ENCODE assay signal across 1 cellular context in the genomic region with DNA sequence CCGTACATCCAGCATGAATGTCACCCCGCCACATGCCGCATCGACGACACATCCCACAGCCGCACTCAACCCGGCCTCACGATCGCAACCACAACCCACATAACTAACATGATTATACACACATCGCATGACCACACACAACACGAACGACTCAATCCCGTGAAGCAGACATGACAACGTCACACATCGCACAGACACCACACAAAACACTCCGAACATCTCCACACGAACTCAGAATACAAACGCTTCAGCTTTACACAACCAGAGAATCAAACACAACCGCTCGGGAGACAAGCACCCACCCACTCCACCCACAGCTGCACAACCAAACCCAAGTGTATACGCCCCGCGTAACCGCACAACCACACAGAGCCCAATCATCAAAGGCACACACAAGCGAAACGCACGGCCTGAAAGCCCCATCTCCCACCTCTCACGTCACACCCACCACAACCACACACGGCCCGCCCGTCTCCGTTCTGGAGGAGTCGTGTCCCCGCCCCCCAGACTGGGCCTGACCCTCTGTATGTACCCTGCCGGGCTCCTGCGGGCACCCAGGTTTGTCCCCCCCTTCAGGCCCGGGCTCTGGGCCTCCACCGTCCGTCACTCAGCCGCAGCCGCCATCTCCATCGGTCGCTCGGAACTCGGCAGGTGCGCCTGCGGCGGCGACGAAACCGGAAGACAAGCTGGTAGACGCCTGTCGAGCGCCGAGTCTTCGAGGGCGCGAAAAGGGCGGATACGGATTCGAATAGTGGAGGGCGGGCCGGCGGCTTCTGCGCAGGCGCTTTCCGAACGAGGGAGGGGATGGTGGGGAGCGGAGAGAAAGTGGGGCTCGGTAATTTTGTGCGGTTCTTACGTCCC.
TF ChIP-seq lines count a peak whose summit lies in the region.

A gene (minus strand): TSS at position 646 of the 861 bp plus-strand sequence. CDS start 3,028 bp downstream, outside the sequence.

TF ChIP-seq in HepG2, 621 proteins besides CTCF, POLR2A, EP300 and RAD21 (continued from another document and continues in another):
- TF ChIP-seq, protein P1, sequence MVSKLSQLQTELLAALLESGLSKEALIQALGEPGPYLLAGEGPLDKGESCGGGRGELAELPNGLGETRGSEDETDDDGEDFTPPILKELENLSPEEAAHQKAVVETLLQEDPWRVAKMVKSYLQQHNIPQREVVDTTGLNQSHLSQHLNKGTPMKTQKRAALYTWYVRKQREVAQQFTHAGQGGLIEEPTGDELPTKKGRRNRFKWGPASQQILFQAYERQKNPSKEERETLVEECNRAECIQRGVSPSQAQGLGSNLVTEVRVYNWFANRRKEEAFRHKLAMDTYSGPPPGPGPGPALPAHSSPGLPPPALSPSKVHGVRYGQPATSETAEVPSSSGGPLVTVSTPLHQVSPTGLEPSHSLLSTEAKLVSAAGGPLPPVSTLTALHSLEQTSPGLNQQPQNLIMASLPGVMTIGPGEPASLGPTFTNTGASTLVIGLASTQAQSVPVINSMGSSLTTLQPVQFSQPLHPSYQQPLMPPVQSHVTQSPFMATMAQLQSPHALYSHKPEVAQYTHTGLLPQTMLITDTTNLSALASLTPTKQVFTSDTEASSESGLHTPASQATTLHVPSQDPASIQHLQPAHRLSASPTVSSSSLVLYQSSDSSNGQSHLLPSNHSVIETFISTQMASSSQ (IDR thresholded peaks at IDR 0.05; ENCODE audit: low read depth) = peak; percentile 46
- TF ChIP-seq, protein P1 (CRISPR knock-in tag; IDR thresholded peaks at IDR 0.05; ENCODE audit: borderline replicate concordance) = peak; percentile 76
- TF ChIP-seq, protein P2, sequence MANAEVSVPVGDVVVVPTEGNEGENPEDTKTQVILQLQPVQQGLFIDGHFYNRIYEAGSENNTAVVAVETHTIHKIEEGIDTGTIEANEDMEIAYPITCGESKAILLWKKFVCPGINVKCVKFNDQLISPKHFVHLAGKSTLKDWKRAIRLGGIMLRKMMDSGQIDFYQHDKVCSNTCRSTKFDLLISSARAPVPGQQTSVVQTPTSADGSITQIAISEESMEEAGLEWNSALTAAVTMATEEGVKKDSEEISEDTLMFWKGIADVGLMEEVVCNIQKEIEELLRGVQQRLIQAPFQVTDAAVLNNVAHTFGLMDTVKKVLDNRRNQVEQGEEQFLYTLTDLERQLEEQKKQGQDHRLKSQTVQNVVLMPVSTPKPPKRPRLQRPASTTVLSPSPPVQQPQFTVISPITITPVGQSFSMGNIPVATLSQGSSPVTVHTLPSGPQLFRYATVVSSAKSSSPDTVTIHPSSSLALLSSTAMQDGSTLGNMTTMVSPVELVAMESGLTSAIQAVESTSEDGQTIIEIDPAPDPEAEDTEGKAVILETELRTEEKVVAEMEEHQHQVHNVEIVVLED (CRISPR knock-in tag; IDR thresholded peaks at IDR 0.05; ENCODE audit: borderline replicate concordance) = peak; percentile 99
- TF ChIP-seq KLF15 (CRISPR knock-in tag; IDR thresholded peaks at IDR 0.05; ENCODE audit: borderline replicate concordance) (peak; percentile 90; the same call in 1 of the 2 replicates), TOPORS (CRISPR knock-in tag; IDR thresholded peaks at IDR 0.05) (peak; percentile 95; the same call in 1 of the 2 replicates), SRSF9 (IDR thresholded peaks at IDR 0.05; ENCODE audit: borderline replicate concordance, insufficient read depth, low read depth, low read length, poor library complexity, severe bottlenecking) (no peak), ZBTB20 (CRISPR knock-in tag; IDR thresholded peaks at IDR 0.05; ENCODE audit: borderline replicate concordance, low read depth) (peak; percentile 73; the same call in 1 of the 2 replicates), HOXD1 (CRISPR knock-in tag; IDR thresholded peaks at IDR 0.05) (peak; percentile 28; the same call in 1 of the 2 replicates), ELF1 (CRISPR knock-in tag; IDR thresholded peaks at IDR 0.05) (peak; percentile 100), ZNF782 (CRISPR knock-in tag; IDR thresholded peaks at IDR 0.05; ENCODE audit: borderline replicate concordance) (peak; percentile 68; the same call in 1 of the 2 replicates), KLF12 (CRISPR knock-in tag; IDR thresholded peaks at IDR 0.05; ENCODE audit: borderline replicate concordance) (peak; percentile 92; the same call in 1 of the 2 replicates), EZH2 (conservative IDR thresholded peaks at IDR 0.05; ENCODE audit: low read depth, low read length) (no peak), RXRA (CRISPR knock-in tag; IDR thresholded peaks at IDR 0.05) (peak; percentile 70; the same call in 1 of the 2 replicates), KLF11 (CRISPR knock-in tag; IDR thresholded peaks at IDR 0.05) (0 out of 2 replicates have a peak, but pooled peaks have one; percentile 60), ARNT2 (CRISPR knock-in tag; IDR thresholded peaks at IDR 0.05; ENCODE audit: low read depth) (peak; percentile 95), RXRB (CRISPR knock-in tag; IDR thresholded peaks at IDR 0.05; ENCODE audit: borderline replicate concordance) (peak; percentile 78; the same call in 1 of the 2 replicates), ZNF549 (CRISPR knock-in tag; IDR thresholded peaks at IDR 0.05) (no peak), HMG20B (CRISPR knock-in tag; conservative IDR thresholded peaks at IDR 0.05) (peak; percentile 81), RFX5 (IDR thresholded peaks at IDR 0.05; ENCODE audit: low read depth, low read length) (peak; percentile 48; the same call in 1 of the 2 replicates), ZNF274 (CRISPR knock-in tag; IDR thresholded peaks at IDR 0.05) (peak; percentile 49; the same call in 1 of the 2 replicates), ZMAT3 (CRISPR knock-in tag; conservative IDR thresholded peaks at IDR 0.05) (peak; percentile 59; the same call in 1 of the 2 replicates), ZNF564 (CRISPR knock-in tag; IDR thresholded peaks at IDR 0.05) (no peak; the same call in 1 of the 2 replicates), ZNF766 (CRISPR knock-in tag; IDR thresholded peaks at IDR 0.05; ENCODE audit: borderline replicate concordance) (peak; percentile 79; the same call in 1 of the 2 replicates), SAP130 (CRISPR knock-in tag; IDR thresholded peaks at IDR 0.05; ENCODE audit: low read depth) (peak; percentile 97), ZSCAN30 (CRISPR knock-in tag; IDR thresholded peaks at IDR 0.05) (peak; percentile 50; the same call in 1 of the 2 replicates), SETDB1 (CRISPR knock-in tag; IDR thresholded peaks at IDR 0.05; ENCODE audit: borderline replicate concordance) (no peak; the same call in 1 of the 2 replicates), SNRNP70 (IDR thresholded peaks at IDR 0.05; ENCODE audit: low read depth, low read length) (no peak), HCFC1 (IDR thresholded peaks at IDR 0.05; ENCODE audit: low read depth, low read length) (peak; percentile 81), MEIS1 (CRISPR knock-in tag; IDR thresholded peaks at IDR 0.05; ENCODE audit: borderline replicate concordance) (peak; percentile 89; the same call in 1 of the 2 replicates), ZFP37 (CRISPR knock-in tag; IDR thresholded peaks at IDR 0.05; ENCODE audit: borderline replicate concordance) (no peak), ZFP36 (IDR thresholded peaks at IDR 0.05; ENCODE audit: borderline replicate concordance, low read depth, low read length, partially characterized antibody) (no peak), FLYWCH1 (CRISPR knock-in tag; IDR thresholded peaks at IDR 0.05) (no peak), NKX3-1 (CRISPR knock-in tag; IDR thresholded peaks at IDR 0.05) (peak; percentile 69; the same call in 1 of the 2 replicates), ZC3H13 (CRISPR knock-in tag; IDR thresholded peaks at IDR 0.05) (peak; percentile 97), DR1 (CRISPR knock-in tag; IDR thresholded peaks at IDR 0.05) (peak; percentile 89)
- TF ChIP-seq, protein P3, sequence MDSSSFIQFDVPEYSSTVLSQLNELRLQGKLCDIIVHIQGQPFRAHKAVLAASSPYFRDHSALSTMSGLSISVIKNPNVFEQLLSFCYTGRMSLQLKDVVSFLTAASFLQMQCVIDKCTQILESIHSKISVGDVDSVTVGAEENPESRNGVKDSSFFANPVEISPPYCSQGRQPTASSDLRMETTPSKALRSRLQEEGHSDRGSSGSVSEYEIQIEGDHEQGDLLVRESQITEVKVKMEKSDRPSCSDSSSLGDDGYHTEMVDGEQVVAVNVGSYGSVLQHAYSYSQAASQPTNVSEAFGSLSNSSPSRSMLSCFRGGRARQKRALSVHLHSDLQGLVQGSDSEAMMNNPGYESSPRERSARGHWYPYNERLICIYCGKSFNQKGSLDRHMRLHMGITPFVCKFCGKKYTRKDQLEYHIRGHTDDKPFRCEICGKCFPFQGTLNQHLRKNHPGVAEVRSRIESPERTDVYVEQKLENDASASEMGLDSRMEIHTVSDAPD (CRISPR knock-in tag; IDR thresholded peaks at IDR 0.05) = 0 out of 2 replicates have a peak, but pooled peaks have one; percentile 72
- TF ChIP-seq, protein P4, sequence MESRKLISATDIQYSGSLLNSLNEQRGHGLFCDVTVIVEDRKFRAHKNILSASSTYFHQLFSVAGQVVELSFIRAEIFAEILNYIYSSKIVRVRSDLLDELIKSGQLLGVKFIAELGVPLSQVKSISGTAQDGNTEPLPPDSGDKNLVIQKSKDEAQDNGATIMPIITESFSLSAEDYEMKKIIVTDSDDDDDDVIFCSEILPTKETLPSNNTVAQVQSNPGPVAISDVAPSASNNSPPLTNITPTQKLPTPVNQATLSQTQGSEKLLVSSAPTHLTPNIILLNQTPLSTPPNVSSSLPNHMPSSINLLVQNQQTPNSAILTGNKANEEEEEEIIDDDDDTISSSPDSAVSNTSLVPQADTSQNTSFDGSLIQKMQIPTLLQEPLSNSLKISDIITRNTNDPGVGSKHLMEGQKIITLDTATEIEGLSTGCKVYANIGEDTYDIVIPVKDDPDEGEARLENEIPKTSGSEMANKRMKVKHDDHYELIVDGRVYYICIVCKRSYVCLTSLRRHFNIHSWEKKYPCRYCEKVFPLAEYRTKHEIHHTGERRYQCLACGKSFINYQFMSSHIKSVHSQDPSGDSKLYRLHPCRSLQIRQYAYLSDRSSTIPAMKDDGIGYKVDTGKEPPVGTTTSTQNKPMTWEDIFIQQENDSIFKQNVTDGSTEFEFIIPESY (CRISPR knock-in tag; IDR thresholded peaks at IDR 0.05) = peak; percentile 71
- TF ChIP-seq, protein P5, sequence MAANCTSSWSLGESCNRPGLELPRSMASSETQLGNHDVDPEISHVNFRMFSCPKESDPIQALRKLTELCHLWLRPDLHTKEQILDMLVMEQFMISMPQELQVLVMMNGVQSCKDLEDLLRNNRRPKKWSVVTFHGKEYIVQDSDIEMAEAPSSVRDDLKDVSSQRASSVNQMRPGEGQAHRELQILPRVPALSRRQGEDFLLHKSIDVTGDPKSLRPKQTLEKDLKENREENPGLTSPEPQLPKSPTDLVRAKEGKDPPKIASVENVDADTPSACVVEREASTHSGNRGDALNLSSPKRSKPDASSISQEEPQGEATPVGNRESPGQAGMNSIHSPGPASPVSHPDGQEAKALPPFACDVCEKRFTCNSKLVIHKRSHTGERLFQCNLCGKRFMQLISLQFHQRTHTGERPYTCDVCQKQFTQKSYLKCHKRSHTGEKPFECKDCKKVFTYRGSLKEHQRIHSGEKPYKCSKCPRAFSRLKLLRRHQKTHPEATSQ (CRISPR knock-in tag; IDR thresholded peaks at IDR 0.05; ENCODE audit: borderline replicate concordance) = no peak; the same call in 1 of the 2 replicates
- TF ChIP-seq, protein P6, sequence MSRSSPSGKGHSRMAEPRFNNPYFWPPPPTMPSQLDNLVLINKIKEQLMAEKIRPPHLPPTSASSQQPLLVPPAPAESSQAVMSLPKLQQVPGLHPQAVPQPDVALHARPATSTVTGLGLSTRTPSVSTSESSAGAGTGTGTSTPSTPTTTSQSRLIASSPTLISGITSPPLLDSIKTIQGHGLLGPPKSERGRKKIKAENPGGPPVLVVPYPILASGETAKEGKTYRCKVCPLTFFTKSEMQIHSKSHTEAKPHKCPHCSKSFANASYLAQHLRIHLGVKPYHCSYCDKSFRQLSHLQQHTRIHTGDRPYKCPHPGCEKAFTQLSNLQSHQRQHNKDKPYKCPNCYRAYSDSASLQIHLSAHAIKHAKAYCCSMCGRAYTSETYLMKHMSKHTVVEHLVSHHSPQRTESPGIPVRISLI (CRISPR knock-in tag; IDR thresholded peaks at IDR 0.05; ENCODE audit: borderline replicate concordance) = peak; percentile 52
- TF ChIP-seq, protein P7, sequence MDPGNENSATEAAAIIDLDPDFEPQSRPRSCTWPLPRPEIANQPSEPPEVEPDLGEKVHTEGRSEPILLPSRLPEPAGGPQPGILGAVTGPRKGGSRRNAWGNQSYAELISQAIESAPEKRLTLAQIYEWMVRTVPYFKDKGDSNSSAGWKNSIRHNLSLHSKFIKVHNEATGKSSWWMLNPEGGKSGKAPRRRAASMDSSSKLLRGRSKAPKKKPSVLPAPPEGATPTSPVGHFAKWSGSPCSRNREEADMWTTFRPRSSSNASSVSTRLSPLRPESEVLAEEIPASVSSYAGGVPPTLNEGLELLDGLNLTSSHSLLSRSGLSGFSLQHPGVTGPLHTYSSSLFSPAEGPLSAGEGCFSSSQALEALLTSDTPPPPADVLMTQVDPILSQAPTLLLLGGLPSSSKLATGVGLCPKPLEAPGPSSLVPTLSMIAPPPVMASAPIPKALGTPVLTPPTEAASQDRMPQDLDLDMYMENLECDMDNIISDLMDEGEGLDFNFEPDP (CRISPR knock-in tag; conservative IDR thresholded peaks at IDR 0.05) = no peak
- TF ChIP-seq, protein P8, sequence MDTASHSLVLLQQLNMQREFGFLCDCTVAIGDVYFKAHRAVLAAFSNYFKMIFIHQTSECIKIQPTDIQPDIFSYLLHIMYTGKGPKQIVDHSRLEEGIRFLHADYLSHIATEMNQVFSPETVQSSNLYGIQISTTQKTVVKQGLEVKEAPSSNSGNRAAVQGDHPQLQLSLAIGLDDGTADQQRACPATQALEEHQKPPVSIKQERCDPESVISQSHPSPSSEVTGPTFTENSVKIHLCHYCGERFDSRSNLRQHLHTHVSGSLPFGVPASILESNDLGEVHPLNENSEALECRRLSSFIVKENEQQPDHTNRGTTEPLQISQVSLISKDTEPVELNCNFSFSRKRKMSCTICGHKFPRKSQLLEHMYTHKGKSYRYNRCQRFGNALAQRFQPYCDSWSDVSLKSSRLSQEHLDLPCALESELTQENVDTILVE (CRISPR knock-in tag; IDR thresholded peaks at IDR 0.05) = peak; percentile 93
- TF ChIP-seq, protein P9, sequence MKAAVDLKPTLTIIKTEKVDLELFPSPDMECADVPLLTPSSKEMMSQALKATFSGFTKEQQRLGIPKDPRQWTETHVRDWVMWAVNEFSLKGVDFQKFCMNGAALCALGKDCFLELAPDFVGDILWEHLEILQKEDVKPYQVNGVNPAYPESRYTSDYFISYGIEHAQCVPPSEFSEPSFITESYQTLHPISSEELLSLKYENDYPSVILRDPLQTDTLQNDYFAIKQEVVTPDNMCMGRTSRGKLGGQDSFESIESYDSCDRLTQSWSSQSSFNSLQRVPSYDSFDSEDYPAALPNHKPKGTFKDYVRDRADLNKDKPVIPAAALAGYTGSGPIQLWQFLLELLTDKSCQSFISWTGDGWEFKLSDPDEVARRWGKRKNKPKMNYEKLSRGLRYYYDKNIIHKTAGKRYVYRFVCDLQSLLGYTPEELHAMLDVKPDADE (CRISPR knock-in tag; IDR thresholded peaks at IDR 0.05) = 0 out of 2 replicates have a peak, but pooled peaks have one; percentile 51
